In genomic region chr1:77219166-77219887, GRCh38 we compare ENCODE assay signal across 8 cellular contexts. TPM values are rescaled to one million over a fixed set of nuclear protein-coding genes. Genes with fewer than 3 reads are reported as not detected.
DNase-seq lines count a peak whose midpoint lies in the region; ATAC-seq, FAIRE-seq and TF ChIP-seq lines count a peak whose summit lies in the region.

Gene PIGK, minus strand, starts transcription at chr1:77219430. Its CDS starts 28 bp downstream, at chr1:77219402.

- H3K4me3 Mint-ChIP-seq in naive B cell, result peak within 1 kb of the TSS; percentile 89 to 99 (median 96)
- H3K4me3 Mint-ChIP-seq in stimulated activated memory B cell treated with anti-CD40 and anti-IgM and Interleukin-4, amounts not matched to agents 10 μg/mL and 1 μg/mL and 100 μg/mL, for 72 hours, result peak within 1 kb of the TSS; percentile 93

- peak within 1 kb of the TSS; percentile 99 for H2AFZ ChIP-seq in DND-41 (ENCODE audit: low read depth, low read length)

- FAIRE-seq in RCC 7860 (lab: Jason Lieb, UNC), result peak; percentile 84

- H3K27me3 ChIP-seq in DND-41 (ENCODE audit: insufficient read depth, low read length, poor library complexity), result no peaks in the 10 kb centered on the region

- peaks cover 17 to 33% (median 21%) of the 10 kb centered on the region in 3 donors for H3K4me1 Mint-ChIP-seq in naive B cell
- H3K4me1 Mint-ChIP-seq in stimulated activated memory B cell treated with anti-CD40 and anti-IgM and Interleukin-4, amounts not matched to agents 10 μg/mL and 1 μg/mL and 100 μg/mL, for 72 hours, result peaks cover 39% of the 10 kb centered on the region

- no peaks in the 10 kb centered on the region for H3K9me3 Mint-ChIP-seq in naive B cell
- H3K9me3 Mint-ChIP-seq in stimulated activated memory B cell treated with anti-CD40 and anti-IgM and Interleukin-4, amounts not matched to agents 10 μg/mL and 1 μg/mL and 100 μg/mL, for 72 hours, result no peaks in the 10 kb centered on the region

- H3K27ac ChIP-seq in DND-41 (ENCODE audit: low read length) (peak within 1 kb of the TSS; percentile 79), KOPT-K1 (ENCODE audit: low read depth, low read length, poor library complexity, severe bottlenecking) (peak within 1 kb of the TSS; percentile 75)

- ATAC-seq in DND-41 (ENCODE audit: insufficient read depth, low read depth), result peak; percentile 90
- peak; percentile 97 for ATAC-seq in GM21786 (IDR thresholded peaks at IDR 0.05; ENCODE audit: unreplicated experiment)
- ATAC-seq in naive B cell (ENCODE audit: low read depth in 2 of 2), result peak; percentile 93 to 95
- ATAC-seq in stimulated activated memory B cell treated with anti-CD40 and anti-IgM and Interleukin-4, amounts not matched to agents 10 μg/mL and 1 μg/mL and 100 μg/mL, for 72 hours, result peak; percentile 94

- no peaks in the 10 kb centered on the region for H3K27me3 Mint-ChIP-seq in naive B cell
- H3K27me3 Mint-ChIP-seq in stimulated activated memory B cell treated with anti-CD40 and anti-IgM and Interleukin-4, amounts not matched to agents 10 μg/mL and 1 μg/mL and 100 μg/mL, for 72 hours, result no peaks in the 10 kb centered on the region

- H3K4me1 ChIP-seq in DND-41 (ENCODE audit: insufficient read depth, low read length), result peaks cover 31% of the 10 kb centered on the region

- peak; percentile 88 for DNase-seq in DND-41
- DNase-seq in RCC 7860 (ENCODE audit: low spot score), result peak; percentile 81
- DNase-seq in activated T-helper 1 cell treated with anti-CD3 and anti-CD28 coated beads, Interleukin-2, amount 50 U/mL, for 16 hours (ENCODE audit: low read depth in 1 of 2, low spot score in 1 of 2), result peak; percentile 69 to 74
- peak; percentile 83 for DNase-seq in fibroblast of gingiva (ENCODE audit: low read depth)
- DNase-seq in naive B cell, result peak; percentile 82

- H3K9me3 ChIP-seq in DND-41 (ENCODE audit: insufficient read depth, low read length, severe bottlenecking) (no peaks in the 10 kb centered on the region), KOPT-K1 (ENCODE audit: insufficient read depth, low read length, poor library complexity, severe bottlenecking) (peaks cover 5% of the 10 kb centered on the region)

- H3K36me3 ChIP-seq in DND-41 (ENCODE audit: insufficient read depth, low read length), result peaks cover 11% of the 10 kb centered on the region; the same call in 1 of the 2 replicates
- peaks cover 5% of the 10 kb centered on the region; the same call in 1 of the 2 replicates for H3K36me3 ChIP-seq in KOPT-K1 (ENCODE audit: insufficient read depth, low read length)

- TF ChIP-seq CTCF in DND-41 (IDR thresholded peaks at IDR 0.05; ENCODE audit: borderline replicate concordance, extremely low read depth, low read length, poor library complexity, severe bottlenecking), result no peak

- peak within 1 kb of the TSS; percentile 78 for H3K4me2 ChIP-seq in DND-41 (ENCODE audit: insufficient read depth, low read length)

- no peaks in the 10 kb centered on the region for H4K20me1 ChIP-seq in DND-41 (ENCODE audit: insufficient read depth, low read length)

- H3K79me2 ChIP-seq in DND-41 (ENCODE audit: insufficient read depth, low read length), result peaks cover 24% of the 10 kb centered on the region

- peak within 1 kb of the TSS; percentile 88 to 93 for H3K4me3 ChIP-seq in DND-41 (ENCODE audit: low read depth in 1 of 2, low read length in 2 of 2)

- H3K27ac Mint-ChIP-seq in naive B cell, result peak within 1 kb of the TSS; percentile 88 to 95 (median 92)
- H3K27ac Mint-ChIP-seq in stimulated activated memory B cell treated with anti-CD40 and anti-IgM and Interleukin-4, amounts not matched to agents 10 μg/mL and 1 μg/mL and 100 μg/mL, for 72 hours, result peak within 1 kb of the TSS; percentile 93

- no peaks in the 10 kb centered on the region for H3K36me3 Mint-ChIP-seq in naive B cell
- peaks cover 24% of the 10 kb centered on the region for H3K36me3 Mint-ChIP-seq in stimulated activated memory B cell treated with anti-CD40 and anti-IgM and Interleukin-4, amounts not matched to agents 10 μg/mL and 1 μg/mL and 100 μg/mL, for 72 hours

- H3K9ac ChIP-seq in DND-41 (ENCODE audit: low read depth, low read length), result peak within 1 kb of the TSS; percentile 72

RNA-seq across cellular contexts. Expression of gene PIGK, which starts in this region (rescaled TPM):
- polyA plus RNA-seq in naive B cell (ENCODE audit: low read depth in 6 of 6), result 10 to 100 TPM; 20.3 to 53.9 (median 23.8) TPM

Comparison
In these comparisons a context has a peak if more than half of its experiments do, and no peak if none do; other contexts are left out.
1. Peak in every context shown above with its lines: DNase-seq, ATAC-seq, H3K4me3 ChIP-seq and H3K27ac ChIP-seq.